8 cellular contexts compared by ENCODE assay signal in genomic region chr1:231240883-231241735, GRCh38. TPM values are rescaled to one million over a fixed set of nuclear protein-coding genes. Genes with fewer than 3 reads are reported as not detected.
DNase-seq lines count a peak whose midpoint lies in the region; TF ChIP-seq lines count a peak whose summit lies in the region.

GNPAT (plus strand) TSS chr1:231241212; CDS start chr1:231241379, 167 bp downstream.

- H3K4me1 ChIP-seq in OCI-LY1 (ENCODE audit: insufficient read depth, low read length, severe bottlenecking): peaks cover 30% of the 10 kb centered on the region

- H3K4me3 ChIP-seq in OCI-LY1 (ENCODE audit: low read depth, low read length, poor library complexity, severe bottlenecking): peak within 1 kb of the TSS; percentile 98

- no peaks in the 10 kb centered on the region for H3K27me3 ChIP-seq in OCI-LY1 (ENCODE audit: insufficient read depth, low read length)

- H3K27ac Mint-ChIP-seq in endothelial cell (ENCODE audit: unreplicated experiment): peak within 1 kb of the TSS; percentile 74

- no peaks in the 10 kb centered on the region for H3F3A ChIP-seq in OCI-LY1 (ENCODE audit: insufficient read depth, low read length)

- DNase-seq in COR-L47 (lab: John Stamatoyannopoulos, UW): peak; percentile 82
- DNase-seq in GM20000 (ENCODE audit: low spot score): peak; percentile 91
- peak; percentile 83 for DNase-seq in HT1080 (ENCODE audit: low read depth)
- peak; percentile 90 for DNase-seq in activated CD8-positive, alpha-beta memory T cell treated with anti-CD3 and anti-CD28 coated beads, Interleukin-2, amount 50 U/mL, for 4 hours
- peak; percentile 86 for DNase-seq in endothelial cell (ENCODE audit: low spot score)
- peak; percentile 90 for DNase-seq in midbrain (lab: John Stamatoyannopoulos, UW)
- peak; percentile 83 to 86 for DNase-seq in stimulated activated CD8-positive, alpha-beta memory T cell treated with anti-CD3 and anti-CD28 coated beads, Interleukin-15, amount 100 ng/mL, for 48 hours (ENCODE audit: low read depth in 2 of 2)

- H2AFZ ChIP-seq in OCI-LY1 (ENCODE audit: low read length): peak within 1 kb of the TSS; percentile 72; the same call in 1 of the 2 replicates

- H4K20me1 ChIP-seq in OCI-LY1 (ENCODE audit: insufficient read depth, low read length): no peaks in the 10 kb centered on the region

- peaks cover 12% of the 10 kb centered on the region for H3K36me3 Mint-ChIP-seq in endothelial cell (ENCODE audit: low read depth, unreplicated experiment)

- H3K9me3 Mint-ChIP-seq in endothelial cell (ENCODE audit: unreplicated experiment): no peaks in the 10 kb centered on the region

- peak within 1 kb of the TSS; percentile 97 for H3K9ac ChIP-seq in OCI-LY1 (ENCODE audit: low read length)

- peaks cover 44% of the 10 kb centered on the region for H3K36me3 ChIP-seq in OCI-LY1 (ENCODE audit: insufficient read depth, low read length)

- no peaks in the 10 kb centered on the region for H3K9me3 ChIP-seq in OCI-LY1 (ENCODE audit: low read length)

- peaks cover 24% of the 10 kb centered on the region for H3K4me1 Mint-ChIP-seq in endothelial cell (ENCODE audit: unreplicated experiment)

- peaks cover 58% of the 10 kb centered on the region for H3K79me2 ChIP-seq in OCI-LY1 (ENCODE audit: insufficient read depth, low read length)

- H3K27me3 Mint-ChIP-seq in endothelial cell (ENCODE audit: unreplicated experiment): peaks cover 1% of the 10 kb centered on the region

- H3K9me2 ChIP-seq in OCI-LY1 (ENCODE audit: low read depth, low read length): no peaks in the 10 kb centered on the region

- peak within 1 kb of the TSS; percentile 98 for H3K4me3 Mint-ChIP-seq in endothelial cell (ENCODE audit: unreplicated experiment)

- TF ChIP-seq CTCF in GM20000 (IDR thresholded peaks at IDR 0.05; ENCODE audit: extremely low read depth, missing control alignments) (no peak), OCI-LY1 (IDR thresholded peaks at IDR 0.05; ENCODE audit: low read length) (no peak), endothelial cell (IDR thresholded peaks at IDR 0.05; ENCODE audit: unreplicated experiment) (no peak)

- H3K4me2 ChIP-seq in OCI-LY1 (ENCODE audit: low read length): peak within 1 kb of the TSS; percentile 93

- peak within 1 kb of the TSS; percentile 32 for H3K27ac ChIP-seq in OCI-LY1 (ENCODE audit: low read depth, low read length, poor library complexity, severe bottlenecking)

RNA-seq across cellular contexts. Expression of gene GNPAT, which starts in this region (rescaled TPM):
- 46.0 and 55.3 TPM in 2 replicates for total RNA-seq in HT1080 (2014; rRNA removed; shearing (Covaris generic))
- polyA plus RNA-seq in HT1080 (2015; cell fraction: cytosol; rRNA removed): 37.7 and 39.8 TPM in 2 replicates
- 46.8 and 49.8 TPM in 2 replicates for polyA plus RNA-seq in HT1080 (2015; cell fraction: nucleus; rRNA removed)
- 47.1 TPM for total RNA-seq in endothelial cell (ENCODE audit: unreplicated experiment)

Comparison
In these comparisons a context has a peak if more than half of its experiments do, and no peak if none do; other contexts are left out.
1. Peak in every context shown above with its lines: DNase-seq, H3K4me3 ChIP-seq and H3K27ac ChIP-seq.